Comparison of ENCODE assay signal across 14 cellular contexts in genomic region chr15:97866994-97867393, GRCh38.
"Had no signal": no experiment of that assay in that cellular context is flagged by ENCODE, and none has a peak within 500 bp of the region (broad histone marks: within the 10 kb centered on the region; RNA-seq: fewer than 3 reads in every experiment).

No MANE protein-coding gene starts in this region.

- DNase-seq: activated CD4-positive, alpha-beta T cell treated with anti-CD3 and anti-CD28 coated beads, Interleukin-2, amount 50 U/mL, for 4 hours; activated CD4-positive, CD25-positive, alpha-beta regulatory T cell treated with anti-CD3 and anti-CD28 coated beads, Interleukin-2, amount 50 U/mL, for 72 hours; activated naive CD4-positive, alpha-beta T cell treated with Interleukin-2 at 50 U/mL for 16 hours; activated T-cell treated with anti-CD3 and anti-CD28 coated beads for 4 hours; cerebellar nuclear complex; effector CD8-positive, alpha-beta T cell; foreskin keratinocyte; kidney glomerular epithelial cell; nephron progenitor cell; right cardiac atrium; stimulated activated CD4-positive, alpha-beta T cell treated with anti-CD3 and anti-CD28 coated beads, Interleukin-4, amount 100 ng/mL, for 4 hours; stimulated activated CD8-positive, alpha-beta memory T cell treated with anti-CD3 and anti-CD28 coated beads, Interleukin-4, amount 100 ng/mL, for 48 hours; stimulated activated naive CD4-positive, alpha-beta T cell treated with Interleukin-2 at 50 U/mL for 16 hours; substantia nigra had no signal

- ATAC-seq: foreskin keratinocyte, right cardiac atrium had no signal
